ENCODE assay signal across 24 cellular contexts in the genomic region with DNA sequence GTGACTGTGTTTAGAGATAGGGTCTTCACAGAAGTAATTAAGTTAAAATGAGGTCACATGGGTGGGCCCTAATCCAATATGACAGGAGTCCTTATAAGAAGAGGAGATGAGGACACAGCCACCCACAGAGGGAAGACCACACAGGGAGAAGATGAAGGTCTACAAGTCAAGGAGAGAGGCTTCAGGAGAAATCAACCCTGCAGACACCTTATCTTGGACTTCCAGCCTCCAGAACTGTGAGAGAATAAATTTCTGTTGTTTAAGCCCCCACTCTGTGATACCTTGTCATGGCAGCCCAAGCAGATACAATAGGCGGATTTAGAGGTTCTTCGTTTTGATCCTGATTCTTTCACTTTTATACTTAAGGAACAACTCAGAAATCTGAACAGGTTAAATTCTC.
DNase-seq lines count a peak whose midpoint lies in the region; ATAC-seq, FAIRE-seq and TF ChIP-seq lines count a peak whose summit lies in the region.
"Had no signal": no experiment of that assay in that cellular context is flagged by ENCODE, and none has a peak within 500 bp of the region (broad histone marks: within the 10 kb centered on the region; RNA-seq: fewer than 3 reads in every experiment).

No MANE protein-coding gene starts in this region.

- 94% methylated on average over 2 of the region's 2 CpGs for WGBS in HepG2 (ENCODE audit: low lambda C conversion rate)
- 92% methylated on average over 2 of the region's 2 CpGs for WGBS in right lobe of liver (ENCODE audit: insufficient coverage, low coverage, low lambda C conversion rate, missing lambda C conversion rate)

- ATAC-seq in HepG2 (no peak), right lobe of liver (no peak), activated B cell treated with CpG ODN at 0.5 μM for 24 hours (ENCODE audit: low read depth) (no peak), memory B cell (ENCODE audit: low read depth) (no peak), lower lobe of right lung (no peak)
- ATAC-seq in stimulated activated effector memory CD8-positive, alpha-beta T cell treated with anti-CD3 and anti-CD28 coated beads, Interleukin-12 subunit alpha, Interleukin-12 subunit beta, amount 100 ng/mL, for 72 hours, result no peak
- ATAC-seq: A549; CD8-positive, alpha-beta T cell; GM12878 had no signal

- FAIRE-seq in HepG2 (lab: Jason Lieb, UNC), result no peak
- FAIRE-seq: A549, D721Med, G401.6, GM12878, GM12892, GM18507 had no signal

- H3K9me3 ChIP-seq in HepG2 (ENCODE audit: low read length), result peaks cover 18% of the 10 kb centered on the region
- H3K9me3 ChIP-seq in right lobe of liver, result no peaks in the 10 kb centered on the region
- H3K9me3 ChIP-seq in lower lobe of right lung, result no peaks in the 10 kb centered on the region
- H3K9me3 ChIP-seq: A549 had no signal

- no peaks in the 10 kb centered on the region for H3K36me3 ChIP-seq in HepG2 (replicated peaks in 1 of 2; ENCODE audit: control insufficient read depth in 1 of 2, insufficient read depth in 2 of 2, low read length in 2 of 2)
- no peaks in the 10 kb centered on the region for H3K36me3 ChIP-seq in right lobe of liver
- H3K36me3 ChIP-seq in lower lobe of right lung, result no peaks in the 10 kb centered on the region

- H3K36me3 Mint-ChIP-seq in activated B cell treated with CpG ODN at 0.5 μM for 24 hours (ENCODE audit: low read depth), result peaks cover 84% of the 10 kb centered on the region
- peaks cover 59% of the 10 kb centered on the region for H3K36me3 Mint-ChIP-seq in memory B cell
- H3K36me3 Mint-ChIP-seq in stimulated activated effector memory CD8-positive, alpha-beta T cell treated with anti-CD3 and anti-CD28 coated beads, Interleukin-12 subunit alpha, Interleukin-12 subunit beta, amount 100 ng/mL, for 72 hours, result peaks cover 13% of the 10 kb centered on the region

- H3K4me1 Mint-ChIP-seq in activated B cell treated with CpG ODN at 0.5 μM for 24 hours, result peaks cover 19% of the 10 kb centered on the region
- H3K4me1 Mint-ChIP-seq in memory B cell, result peaks cover 14% of the 10 kb centered on the region
- peaks cover 68% of the 10 kb centered on the region for H3K4me1 Mint-ChIP-seq in stimulated activated effector memory CD8-positive, alpha-beta T cell treated with anti-CD3 and anti-CD28 coated beads, Interleukin-12 subunit alpha, Interleukin-12 subunit beta, amount 100 ng/mL, for 72 hours

- no TSS peak for BruUV-seq in HepG2 (replicated peaks; lab: Mats Ljungman, UMichigan)

- no peak for DNase-seq in HepG2 (ENCODE audit: low spot score)
- DNase-seq in right lobe of liver, result no peak
- no peak for DNase-seq in activated B cell treated with CpG ODN at 0.5 μM for 24 hours
- DNase-seq in memory B cell (ENCODE audit: low spot score in 2 of 2), result no peak
- no peak for DNase-seq in stimulated activated effector memory CD8-positive, alpha-beta T cell treated with anti-CD3 and anti-CD28 coated beads, Interleukin-12 subunit alpha, Interleukin-12 subunit beta, amount 100 ng/mL, for 72 hours (ENCODE audit: low spot score in 2 of 2)
- no peak for DNase-seq in NCI-H1105 treated with DMSO at 0.1 percent for 48 hours (lab: John Stamatoyannopoulos, UW)
- no peak for DNase-seq in NCI-H510A (lab: John Stamatoyannopoulos, UW)
- no peak for DNase-seq in lower lobe of right lung
- DNase-seq: AML-193; Caco-2; Calu3; CD4-positive, alpha-beta T cell; CD8-positive, alpha-beta T cell; DMS79 treated with DMSO at 0.1 percent for 48 hours had no signal

- H3K27ac ChIP-seq in HepG2 (ENCODE audit: extremely low read length, insufficient read depth, low read length) (no peak overlapping the region), right lobe of liver (no peak overlapping the region), lower lobe of right lung (no peak overlapping the region)
- H3K27ac ChIP-seq: 22Rv1; BLaER1 treated with 17β-estradiol and CSF1 and Interleukin-3, amounts not matched to agents 10 nM and 100 nM; C4-2B had no signal

- H4K20me1 ChIP-seq in HepG2 (ENCODE audit: insufficient read depth, low read length), result no peaks in the 10 kb centered on the region
- H4K20me1 ChIP-seq: BLaER1 treated with 17β-estradiol and CSF1 and Interleukin-3, amounts not matched to agents 10 nM and 100 nM had no signal

- no peaks in the 10 kb centered on the region for H3K79me2 ChIP-seq in HepG2 (ENCODE audit: insufficient read depth, low read length)

- H3K9me3 Mint-ChIP-seq in activated B cell treated with CpG ODN at 0.5 μM for 24 hours, result peaks cover 7% of the 10 kb centered on the region
- H3K9me3 Mint-ChIP-seq in memory B cell, result peaks cover 5% of the 10 kb centered on the region
- H3K9me3 Mint-ChIP-seq in stimulated activated effector memory CD8-positive, alpha-beta T cell treated with anti-CD3 and anti-CD28 coated beads, Interleukin-12 subunit alpha, Interleukin-12 subunit beta, amount 100 ng/mL, for 72 hours, result no peaks in the 10 kb centered on the region
- H3K9me3 Mint-ChIP-seq: CD4-positive, alpha-beta T cell had no signal

- no peak overlapping the region for H2AFZ ChIP-seq in HepG2 (ENCODE audit: low read length)

- in situ Hi-C loops in HepG2 (cut with HindIII; ENCODE audit: extremely low pct_ligation_motif_present, low pct_unique_long_range_greater_than_20kb), result no loop called here

- CTCF ChIA-PET in HepG2 (lab: Yijun Ruan, JAX; ENCODE audit: low intra/inter-chr PET ratio, low total read pairs), result no interaction called here
- CTCF ChIA-PET in activated B cell treated with CpG ODN at 0.5 μM for 24 hours (lab: Charles Lee), result no interaction called here

- no peak overlapping the region for H3K9ac ChIP-seq in HepG2 (ENCODE audit: insufficient read depth, low read depth, low read length)
- H3K9ac ChIP-seq: BLaER1 treated with 17β-estradiol and CSF1 and Interleukin-3, amounts not matched to agents 10 nM and 100 nM had no signal

- H3K27me3 ChIP-seq in HepG2 (ENCODE audit: control insufficient read depth in 1 of 2, insufficient read depth in 2 of 2, low read length in 2 of 2) (no peaks in the 10 kb centered on the region), right lobe of liver (no peaks in the 10 kb centered on the region), lower lobe of right lung (ENCODE audit: low read depth) (no peaks in the 10 kb centered on the region)
- H3K27me3 ChIP-seq: BLaER1 treated with 17β-estradiol and CSF1 and Interleukin-3, amounts not matched to agents 10 nM and 100 nM had no signal

- no peak overlapping the region for H3K4me2 ChIP-seq in HepG2 (ENCODE audit: low read depth, low read length)
- H3K4me2 ChIP-seq: BLaER1 treated with 17β-estradiol and CSF1 and Interleukin-3, amounts not matched to agents 10 nM and 100 nM had no signal

- H3K4me3 ChIP-seq in HepG2 (replicated peaks in 1 of 3; ENCODE audit: insufficient read depth in 1 of 3, low read depth in 2 of 3, low read length in 3 of 3), result no peak overlapping the region
- no peak overlapping the region for H3K4me3 ChIP-seq in right lobe of liver
- H3K4me3 ChIP-seq in lower lobe of right lung, result no peak overlapping the region
- H3K4me3 ChIP-seq: A549; BLaER1 treated with 17β-estradiol and CSF1 and Interleukin-3, amounts not matched to agents 10 nM and 100 nM; GM12878 had no signal

- TF ChIP-seq EP300 in HepG2 (IDR thresholded peaks at IDR 0.05; ENCODE audit: low read depth in 2 of 2, low read length in 2 of 2) (no peak), HepG2 (CRISPR knock-in tag; IDR thresholded peaks at IDR 0.05; ENCODE audit: borderline replicate concordance) (no peak)

- TF ChIP-seq CTCF in HepG2 (CRISPR knock-in tag; IDR thresholded peaks at IDR 0.05), result no peak
- TF ChIP-seq CTCF in right lobe of liver (IDR thresholded peaks at IDR 0.05), result no peak
- TF ChIP-seq CTCF in activated B cell treated with CpG ODN at 0.5 μM for 24 hours (IDR thresholded peaks at IDR 0.05), result no peak
- no peak for TF ChIP-seq CTCF in lower lobe of right lung (IDR thresholded peaks at IDR 0.05)

- H3K27me3 Mint-ChIP-seq in activated B cell treated with CpG ODN at 0.5 μM for 24 hours (no peaks in the 10 kb centered on the region), memory B cell (no peaks in the 10 kb centered on the region)
- H3K27me3 Mint-ChIP-seq: B cell; CD4-positive, alpha-beta T cell had no signal

- H3K4me3 Mint-ChIP-seq in activated B cell treated with CpG ODN at 0.5 μM for 24 hours (no peak overlapping the region), memory B cell (no peak overlapping the region)
- no peak overlapping the region for H3K4me3 Mint-ChIP-seq in stimulated activated effector memory CD8-positive, alpha-beta T cell treated with anti-CD3 and anti-CD28 coated beads, Interleukin-12 subunit alpha, Interleukin-12 subunit beta, amount 100 ng/mL, for 72 hours
- H3K4me3 Mint-ChIP-seq: B cell; CD4-positive, alpha-beta T cell; CD8-positive, alpha-beta T cell had no signal

- H3K27ac Mint-ChIP-seq in activated B cell treated with CpG ODN at 0.5 μM for 24 hours (peak overlapping the region; percentile 19), memory B cell (peak overlapping the region; percentile 51)
- H3K27ac Mint-ChIP-seq in stimulated activated effector memory CD8-positive, alpha-beta T cell treated with anti-CD3 and anti-CD28 coated beads, Interleukin-12 subunit alpha, Interleukin-12 subunit beta, amount 100 ng/mL, for 72 hours, result peak overlapping the region; percentile 67
- H3K27ac Mint-ChIP-seq: CD4-positive, alpha-beta T cell; CD8-positive, alpha-beta T cell had no signal

- peaks cover 63% of the 10 kb centered on the region for H3K4me1 ChIP-seq in HepG2 (ENCODE audit: insufficient read depth, low read length)
- peaks cover 0 to 10% (median 0%) of the 10 kb centered on the region in 4 donors for H3K4me1 ChIP-seq in right lobe of liver
- peaks cover 6% of the 10 kb centered on the region for H3K4me1 ChIP-seq in lower lobe of right lung

- TF ChIP-seq POLR2A in HepG2 (IDR thresholded peaks at IDR 0.05; ENCODE audit: insufficient read depth in 1 of 2, low read depth in 2 of 2, low read length in 2 of 2) (no peak), right lobe of liver (IDR thresholded peaks at IDR 0.05) (no peak)

- TF ChIP-seq RAD21 in HepG2 (CRISPR knock-in tag; IDR thresholded peaks at IDR 0.05), result no peak

- intact Hi-C loops in HepG2 (cut with micrococcal nuclease; ENCODE audit: unreplicated experiment) (loop anchor here (5.0 kb wide), 2 partner anchors 136 to 201 kb away; no protein-coding TSS in a partner anchor), right lobe of liver (cut with DNase I) (no loop called here), activated B cell treated with CpG ODN at 0.5 μM for 24 hours (cut with micrococcal nuclease) (no loop called here), lower lobe of right lung (cut with DNase I) (no loop called here)

- POLR2A ChIA-PET in HepG2 (lab: Yijun Ruan, JAX) (interaction anchor here (1.8 to 2.1 kb wide), 2 partner anchors 54 to 63 kb away, joined by 6 to 12 read pairs; a partner anchor contains a TSS), activated B cell treated with CpG ODN at 0.5 μM for 24 hours (lab: Charles Lee) (no interaction called here)
